19 cellular contexts compared by ENCODE assay signal in the genomic region with DNA sequence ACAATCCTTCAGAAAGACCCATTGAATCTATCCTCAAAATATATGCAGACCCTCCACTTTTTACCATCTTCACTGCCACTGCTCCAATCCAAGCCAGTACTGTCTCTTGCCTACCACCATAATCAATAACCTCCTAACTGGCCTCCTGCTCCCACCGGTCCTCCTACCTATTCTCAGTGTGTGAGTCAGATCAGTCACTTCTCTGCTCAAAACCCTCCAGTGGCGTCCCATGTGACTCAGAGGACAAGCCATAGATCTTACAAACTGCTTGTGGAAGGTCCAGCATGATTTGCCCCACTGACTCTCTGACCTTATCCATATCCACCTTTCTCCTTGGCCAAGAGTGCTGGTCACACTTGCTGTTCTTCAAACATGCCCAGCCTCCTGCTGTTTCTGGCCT. TPM values are rescaled to one million over a fixed set of nuclear protein-coding genes. Genes with fewer than 3 reads are reported as not detected.
DNase-seq lines count a peak whose midpoint lies in the region; ATAC-seq, FAIRE-seq and TF ChIP-seq lines count a peak whose summit lies in the region.
"Had no signal": no experiment of that assay in that cellular context is flagged by ENCODE, and none has a peak within 500 bp of the region (broad histone marks: within the 10 kb centered on the region; RNA-seq: fewer than 3 reads in every experiment).

No MANE protein-coding gene starts in this region.

- H3K9me3 ChIP-seq in pancreas: no peaks in the 10 kb centered on the region

- FAIRE-seq in RCC 7860 (lab: Jason Lieb, UNC) (no peak), pancreas (lab: Jason Lieb, UNC) (no peak)
- FAIRE-seq: HTR-8/SVneo had no signal

- DNase-seq in ELR (ENCODE audit: low read depth): peak; percentile 19
- peak; percentile 37 for DNase-seq in RCC 7860 (ENCODE audit: low spot score)
- no peak for DNase-seq in dorsolateral prefrontal cortex
- no peak for DNase-seq in pancreas
- no peak for DNase-seq in NCI-H146 treated with DMSO at 0.1 percent for 48 hours (lab: John Stamatoyannopoulos, UW; ENCODE audit: unreplicated experiment)
- DNase-seq in activated CD4-positive, CD25-positive, alpha-beta regulatory T cell treated with anti-CD3 and anti-CD28 coated beads, Interleukin-2, amount 50 U/mL, for 72 hours: no peak
- DNase-seq: AML-193, DMS 273 treated with DMSO at 0.1 percent for 48 hours, GF-D8, H7, NCI-H1417 treated with DMSO at 0.1 percent for 48 hours, NCI-H2029, NCI-H510A, NCI-H82, SW 1271 had no signal

- no peaks in the 10 kb centered on the region for H3K36me3 ChIP-seq in pancreas

- H3K27me3 ChIP-seq in dorsolateral prefrontal cortex (no peaks in the 10 kb centered on the region), pancreas (no peaks in the 10 kb centered on the region)

- H3K4me1 ChIP-seq in pancreas: no peaks in the 10 kb centered on the region

- TF ChIP-seq CTCF in dorsolateral prefrontal cortex (IDR thresholded peaks at IDR 0.05 in 54 of 56, conservative IDR thresholded peaks at IDR 0.05 in 2 of 56; ENCODE audit: low read depth in 1 of 56, partially characterized antibody in 56 of 56) (no peak), pancreas (IDR thresholded peaks at IDR 0.05) (no peak)

- intact Hi-C loops in dorsolateral prefrontal cortex (cut with DNase I) (no loop called here), pancreas (cut with DNase I) (no loop called here)

- ATAC-seq in GM19463 (IDR thresholded peaks at IDR 0.05; ENCODE audit: unreplicated experiment): peak; percentile 68
- ATAC-seq in HG02884 (IDR thresholded peaks at IDR 0.05; ENCODE audit: unreplicated experiment): peak; percentile 62
- no peak for ATAC-seq in pancreas

- no peak overlapping the region for H3K27ac ChIP-seq in dorsolateral prefrontal cortex
- no peak overlapping the region for H3K27ac ChIP-seq in pancreas
- H3K27ac ChIP-seq: HL-60 had no signal

- WGBS in pancreas, 2 donors: 87 to 91% methylated on average over 2 of the region's 2 CpGs

- H3K4me3 ChIP-seq in dorsolateral prefrontal cortex: no peak overlapping the region
- no peak overlapping the region for H3K4me3 ChIP-seq in pancreas

RNA-seq across cellular contexts. Expression of a gene that starts 23.4 kb away (rescaled TPM):
- 100 to 1,000 TPM in 119 of 120 experiments, 10 to 100 TPM in 1; 96.2 to 275 (median 181) TPM for total RNA-seq in dorsolateral prefrontal cortex
- total RNA-seq in pancreas: 10 to 100 TPM; 32.5 to 66.5 (median 46.4) TPM
- polyA plus RNA-seq in pancreas: 10 to 100 TPM in 1 of 2 donors, 1 to 10 TPM in 1; 8.9 to 16.5 TPM

Comparison
In these comparisons a context has a peak if more than half of its experiments do, and no peak if none do; other contexts are left out.
1. DNase-seq: peak in ELR (single experiment) and RCC 7860 (single experiment); none in dorsolateral prefrontal cortex (0 of 10), pancreas (0 of 6), NCI-H146 treated with DMSO at 0.1 percent for 48 hours (single experiment) and activated CD4-positive, CD25-positive, alpha-beta regulatory T cell treated with anti-CD3 and anti-CD28 coated beads, Interleukin-2, amount 50 U/mL, for 72 hours (single experiment).
2. ATAC-seq: peak in GM19463 (single experiment) and HG02884 (single experiment); none in pancreas (0 of 4).